In the genomic region with DNA sequence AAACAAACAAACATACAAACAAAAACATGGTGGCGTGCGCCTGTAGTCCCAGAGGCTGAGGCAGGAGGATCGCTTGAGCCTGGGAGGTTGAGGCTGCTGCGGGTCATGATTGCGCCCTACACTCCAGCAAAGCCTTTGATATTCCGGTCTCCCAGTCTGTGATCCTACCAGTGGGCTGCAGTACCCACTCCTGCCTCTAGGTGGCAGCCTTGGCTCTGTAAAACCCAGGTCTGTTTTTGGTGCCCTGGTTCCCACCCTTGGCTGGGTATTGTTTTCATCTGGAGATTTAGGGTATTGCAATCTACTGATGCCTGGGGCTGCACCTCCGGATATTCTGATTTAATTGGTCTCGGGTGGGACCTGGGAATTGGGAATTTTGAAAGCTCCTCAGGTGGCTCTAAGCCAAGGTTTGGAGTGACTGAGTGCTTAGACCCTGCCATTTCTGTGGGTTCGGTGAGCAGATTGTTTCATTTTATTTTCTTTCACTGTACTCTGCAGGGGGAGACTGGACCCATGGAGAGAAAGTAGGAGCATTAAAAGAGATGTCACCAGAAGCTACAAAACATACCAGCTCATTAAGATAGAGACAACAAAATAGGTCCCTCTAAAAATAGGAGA, we compare ENCODE assay signal across 8 cellular contexts. TPM values are rescaled to one million over a fixed set of nuclear protein-coding genes. Genes with fewer than 3 reads are reported as not detected.
DNase-seq lines count a peak whose midpoint lies in the region; ATAC-seq and TF ChIP-seq lines count a peak whose summit lies in the region.

No MANE protein-coding gene starts in this region.

- DNase-seq in DMS 273 treated with DMSO at 0.1 percent for 48 hours (lab: John Stamatoyannopoulos, UW) (peak; percentile 16), HFF-Myc (ENCODE audit: extremely low read depth, low read depth) (peak; percentile 59), NCI-H460 (ENCODE audit: extremely low read depth, low read depth) (peak; percentile 71), dermis microvascular lymphatic vessel endothelial cell (ENCODE audit: low read depth in 2 of 2) (peak; percentile 29 to 57), lower lobe of right lung (peak; percentile 79), DMS153 (lab: John Stamatoyannopoulos, UW) (no peak)
- DNase-seq in activated CD4-positive, alpha-beta T cell treated with anti-CD3 and anti-CD28 coated beads, Interleukin-2, amount 50 U/mL, for 24 hours (ENCODE audit: low read depth in 1 of 2, low spot score in 1 of 2), result peak; percentile 54 to 58
- DNase-seq in stimulated activated CD8-positive, alpha-beta memory T cell treated with anti-CD3 and anti-CD28 coated beads, Interleukin-12 subunit alpha, Interleukin-12 subunit beta, amount 100 ng/mL, for 4 hours (ENCODE audit: low read depth), result peak; percentile 25

- H3K4me3 ChIP-seq in HFF-Myc (replicated peaks; ENCODE audit: low read depth, low read length) (no peak overlapping the region), lower lobe of right lung (no peak overlapping the region)

- peak; percentile 99 for TF ChIP-seq CTCF in HFF-Myc (IDR thresholded peaks at IDR 0.05; ENCODE audit: low read depth, low read length, missing control alignments)
- peak; percentile 99 for TF ChIP-seq CTCF in lower lobe of right lung (IDR thresholded peaks at IDR 0.05)

- no peak overlapping the region for H3K27ac ChIP-seq in lower lobe of right lung

- no peaks in the 10 kb centered on the region for H3K36me3 ChIP-seq in lower lobe of right lung

- H3K27me3 ChIP-seq in lower lobe of right lung (ENCODE audit: low read depth), result no peaks in the 10 kb centered on the region

- no peaks in the 10 kb centered on the region for H3K9me3 ChIP-seq in lower lobe of right lung

- intact Hi-C loops in lower lobe of right lung (cut with DNase I), result no loop called here

- H3K4me1 ChIP-seq in lower lobe of right lung, result peaks cover 8% of the 10 kb centered on the region

- peak; percentile 80 to 87 for ATAC-seq in lower lobe of right lung

RNA-seq across cellular contexts. Expression of a gene that starts 40.5 kb away (rescaled TPM):
- total RNA-seq in NCI-H460 (2014; rRNA removed; shearing (Covaris generic)), result 0.06 and 0.40 TPM in 2 replicates
- 0.18 and 0.24 TPM in 2 replicates for polyA plus RNA-seq in NCI-H460 (2014; cell fraction: nucleus; rRNA removed)
- total RNA-seq in dermis microvascular lymphatic vessel endothelial cell (under 0.01 and 0.25 TPM in 2 replicates), lower lobe of right lung (1.2 TPM)
